ENCODE assay signal across 8 cellular contexts in the genomic region with DNA sequence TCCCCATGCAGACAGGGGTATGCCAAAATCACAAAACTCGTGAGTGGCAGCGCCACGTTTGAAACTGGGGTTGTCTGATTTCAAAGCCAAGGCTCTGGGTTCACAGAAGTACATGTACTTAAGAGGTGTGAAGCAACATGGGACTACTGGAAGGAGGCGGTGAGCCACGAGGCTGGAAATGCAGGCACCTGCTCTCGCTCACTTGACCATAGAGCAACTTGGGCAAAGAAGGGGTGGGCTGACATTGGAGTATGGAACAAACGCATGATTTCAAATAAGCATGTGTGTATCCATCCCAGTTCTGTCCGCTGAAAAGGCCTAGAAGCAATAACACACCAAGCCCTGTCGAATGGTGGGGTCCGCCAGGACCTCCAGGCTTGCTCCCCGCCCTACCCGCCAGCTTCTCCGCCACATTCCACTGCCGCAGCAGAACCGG. TPM values are rescaled to one million over a fixed set of nuclear protein-coding genes. Genes with fewer than 3 reads are reported as not detected.
A peak's percentile ranks its signal among the peaks of the same experiment; 100 is the strongest.
DNase-seq lines count a peak whose midpoint lies in the region; ATAC-seq and TF ChIP-seq lines count a peak whose summit lies in the region.

No MANE protein-coding gene starts in this region.

- TF ChIP-seq POLR2A in esophagus squamous epithelium (IDR thresholded peaks at IDR 0.05), result no peak

- H3K4me2 ChIP-seq in SU-DHL-6 (ENCODE audit: low read depth, low read length, poor library complexity, severe bottlenecking) (peak overlapping the region; percentile 95), neural cell (ENCODE audit: low read length) (peak overlapping the region; percentile 79)

- peaks cover 11% of the 10 kb centered on the region for H4K20me1 ChIP-seq in SU-DHL-6 (ENCODE audit: low read depth, low read length)
- H4K20me1 ChIP-seq in neural cell (ENCODE audit: insufficient read depth), result no peaks in the 10 kb centered on the region

- H3K4me1 Mint-ChIP-seq in CD8-positive, alpha-beta T cell (ENCODE audit: low read depth), result peaks cover 44% of the 10 kb centered on the region

- peak; percentile 0 for ATAC-seq in CD8-positive, alpha-beta T cell
- ATAC-seq in GM19324 (IDR thresholded peaks at IDR 0.05; ENCODE audit: low FRiP score, unreplicated experiment) (peak; percentile 25), HG03280 (IDR thresholded peaks at IDR 0.05; ENCODE audit: unreplicated experiment) (peak; percentile 7)

- H3K9me3 ChIP-seq in CD8-positive, alpha-beta T cell (ENCODE audit: low read length), result no peaks in the 10 kb centered on the region
- H3K9me3 ChIP-seq in SU-DHL-6 (ENCODE audit: insufficient read depth, low read length) (no peaks in the 10 kb centered on the region), esophagus squamous epithelium (no peaks in the 10 kb centered on the region), neural cell (ENCODE audit: low read length) (no peaks in the 10 kb centered on the region)

- H3K36me3 Mint-ChIP-seq in CD8-positive, alpha-beta T cell, result peaks cover 28% of the 10 kb centered on the region

- no peak for TF ChIP-seq CTCF in CD8-positive, alpha-beta T cell (IDR thresholded peaks at IDR 0.05)
- TF ChIP-seq CTCF in SU-DHL-6 (IDR thresholded peaks at IDR 0.05; ENCODE audit: insufficient read depth, low read length, poor library complexity, severe bottlenecking), result no peak
- no peak for TF ChIP-seq CTCF in esophagus squamous epithelium (IDR thresholded peaks at IDR 0.05)
- TF ChIP-seq CTCF in neural cell (IDR thresholded peaks at IDR 0.05; ENCODE audit: poor library complexity, severe bottlenecking), result no peak

- WGBS in esophagus squamous epithelium, 2 donors, result 1 to 2% methylated on average over 11 to 14 of the region's 15 CpGs

- intact Hi-C loops in CD8-positive, alpha-beta T cell (cut with DNase I, micrococcal nuclease), result loop anchor here (1.0 to 10.0 kb wide), 13 partner anchors 74 to 1640 kb away; partner anchors contain the start of genes AFTPH (in 2 of the 2), CEP68 (in 2 of the 2), RAB1A (in 2 of the 2) and SPRED2 (in 2 of the 2)
- intact Hi-C loops in esophagus squamous epithelium (cut with DNase I), result no loop called here

- H2AFZ ChIP-seq in SU-DHL-6 (ENCODE audit: low read depth, low read length, severe bottlenecking) (peak overlapping the region; percentile 93), neural cell (ENCODE audit: low read depth, low read length) (peak overlapping the region; percentile 84)

- H3K4me3 ChIP-seq in CD8-positive, alpha-beta T cell (ENCODE audit: low read depth, low read length), result peak overlapping the region; percentile 74
- H3K4me3 ChIP-seq in SU-DHL-6 (ENCODE audit: insufficient read depth, low read length, poor library complexity, severe bottlenecking) (peak overlapping the region; percentile 99), esophagus squamous epithelium (peak overlapping the region; percentile 93 to 96 (median 94)), neural cell (ENCODE audit: low read length) (peak overlapping the region; percentile 75)

- POLR2A ChIA-PET in CD8-positive, alpha-beta T cell (lab: Charles Lee), result interaction anchor here (0.9 to 2.5 kb wide), 13 partner anchors 9 to 171 kb away, joined by 3 to 25 read pairs (median 6); partner anchors contain the start of genes CEP68 and RAB1A

- H3F3A ChIP-seq in SU-DHL-6 (ENCODE audit: insufficient read depth) (peaks cover 26% of the 10 kb centered on the region), neural cell (ENCODE audit: insufficient read depth, low read length, poor library complexity, severe bottlenecking) (no peaks in the 10 kb centered on the region)

- no peaks in the 10 kb centered on the region for H3K27me3 Mint-ChIP-seq in CD8-positive, alpha-beta T cell (ENCODE audit: low read depth)

- H3K9ac ChIP-seq in SU-DHL-6 (ENCODE audit: low read length), result peak overlapping the region; percentile 100
- peak overlapping the region; percentile 91 for H3K9ac ChIP-seq in neural cell (ENCODE audit: low read length)

- no peaks in the 10 kb centered on the region for H3K9me3 Mint-ChIP-seq in CD8-positive, alpha-beta T cell

- peak overlapping the region; percentile 94 for H3K27ac ChIP-seq in CD8-positive, alpha-beta T cell (ENCODE audit: low read depth, low read length)
- H3K27ac ChIP-seq in SU-DHL-6 (ENCODE audit: low read depth, low read length), result peak overlapping the region; percentile 65
- peak overlapping the region; percentile 97 to 99 (median 98) for H3K27ac ChIP-seq in esophagus squamous epithelium
- peak overlapping the region; percentile 85 for H3K27ac ChIP-seq in neural cell (ENCODE audit: low read length)

- TF ChIP-seq EP300 in neural cell (conservative IDR thresholded peaks at IDR 0.05; ENCODE audit: poor library complexity, severe bottlenecking), result no peak

- no peaks in the 10 kb centered on the region for H3K9me2 ChIP-seq in SU-DHL-6 (replicated peaks; ENCODE audit: insufficient read depth, low read length)
- H3K9me2 ChIP-seq in neural cell (ENCODE audit: insufficient read depth, low read length), result no peaks in the 10 kb centered on the region

- H3K36me3 ChIP-seq in CD8-positive, alpha-beta T cell (ENCODE audit: insufficient read depth, low read length), result no peaks in the 10 kb centered on the region
- H3K36me3 ChIP-seq in SU-DHL-6 (ENCODE audit: low read length) (peaks cover 11% of the 10 kb centered on the region; the same call in 1 of the 2 replicates), esophagus squamous epithelium (peaks cover 0 to 7% (median 0%) of the 10 kb centered on the region in 3 donors), neural cell (ENCODE audit: insufficient read depth, low read length) (no peaks in the 10 kb centered on the region)

- DNase-seq in CD8-positive, alpha-beta T cell, result peak in 1 of 7 experiments; percentile 25
- no peak for DNase-seq in esophagus squamous epithelium (lab: John Stamatoyannopoulos, UW)
- DNase-seq in islet precursor cell, result no peak
- no peak for DNase-seq in DMS153 treated with DMSO at 0.1 percent for 48 hours (lab: John Stamatoyannopoulos, UW; ENCODE audit: unreplicated experiment)

- H3K79me2 ChIP-seq in SU-DHL-6 (ENCODE audit: insufficient read depth, low read length), result peaks cover 67% of the 10 kb centered on the region
- peaks cover 46% of the 10 kb centered on the region for H3K79me2 ChIP-seq in neural cell (replicated peaks; ENCODE audit: insufficient read depth, low read length)

- peaks cover 37% of the 10 kb centered on the region for H3K4me1 ChIP-seq in CD8-positive, alpha-beta T cell (ENCODE audit: insufficient read depth, low read length)
- H3K4me1 ChIP-seq in esophagus squamous epithelium, result peaks cover 14 to 50% (median 24%) of the 10 kb centered on the region in 3 donors

- peak overlapping the region; percentile 99 for H3K4me3 Mint-ChIP-seq in CD8-positive, alpha-beta T cell

- peak overlapping the region; percentile 99 for H3K27ac Mint-ChIP-seq in CD8-positive, alpha-beta T cell

- no peak for TF ChIP-seq RAD21 in neural cell (conservative IDR thresholded peaks at IDR 0.05)

- H3K27me3 ChIP-seq in CD8-positive, alpha-beta T cell (ENCODE audit: insufficient read depth, low read length), result no peaks in the 10 kb centered on the region
- no peaks in the 10 kb centered on the region for H3K27me3 ChIP-seq in SU-DHL-6 (ENCODE audit: low read length)
- no peaks in the 10 kb centered on the region for H3K27me3 ChIP-seq in esophagus squamous epithelium
- H3K27me3 ChIP-seq in neural cell (ENCODE audit: insufficient read depth, low read depth, low read length), result no peaks in the 10 kb centered on the region

- CTCF ChIA-PET in CD8-positive, alpha-beta T cell (lab: Charles Lee), result no interaction called here

TF ChIP-seq in neural cell, 6 proteins besides CTCF, POLR2A, EP300 and RAD21:
- TF ChIP-seq TAF1 (IDR thresholded peaks at IDR 0.05; ENCODE audit: low read depth), result no peak
- peak; percentile 85 for TF ChIP-seq MXI1 (conservative IDR thresholded peaks at IDR 0.05; ENCODE audit: poor library complexity, severe bottlenecking)
TF ChIP-seq in neural cell: peak in this region for 1.

RNA-seq across cellular contexts. Expression of gene ACTR2, which starts 0.6 kb away (rescaled TPM):
- 100 to 1,000 TPM; 101 to 117 TPM for total RNA-seq in CD8-positive, alpha-beta T cell
- 100 to 1,000 TPM in 1 of 4 donors, 10 to 100 TPM in 3; 70.6 to 124 (median 91.1) TPM for total RNA-seq in esophagus squamous epithelium
- 100 and 118 TPM in 2 replicates for polyA plus RNA-seq in neural cell
- polyA minus RNA-seq in neural cell, result 138 and 157 TPM in 2 replicates
